7 cellular contexts compared by ENCODE assay signal in genomic region chr1:154556422-154556821, GRCh38. TPM values are rescaled to one million over a fixed set of nuclear protein-coding genes. Genes with fewer than 3 reads are reported as not detected.
DNase-seq lines count a peak whose midpoint lies in the region; TF ChIP-seq lines count a peak whose summit lies in the region.
"Had no signal": no experiment of that assay in that cellular context is flagged by ENCODE, and none has a peak within 500 bp of the region (broad histone marks: within the 10 kb centered on the region; RNA-seq: fewer than 3 reads in every experiment).

No MANE protein-coding gene starts in this region.

- WGBS in endodermal cell (ENCODE audit: insufficient coverage in 1 of 2, insufficient read length in 1 of 2), 2 experiments = 21 to 48% methylated on average over 2 to 4 of the region's 4 CpGs

- H3K4me3 ChIP-seq in NB4 (ENCODE audit: low read depth, low read length) (peak overlapping the region; percentile 98), endodermal cell (ENCODE audit: low read length) (peak overlapping the region; percentile 91), skin epidermis (peak overlapping the region in 4 of 7 experiments; percentile 79 to 96 (median 86))

- H3K9me3 Mint-ChIP-seq in endodermal cell = no peaks in the 10 kb centered on the region

- TF ChIP-seq CTCF in NB4 (IDR thresholded peaks at IDR 0.05; ENCODE audit: low read depth, low read length) = no peak
- no peak for TF ChIP-seq CTCF in endodermal cell (conservative IDR thresholded peaks at IDR 0.05)

- peak overlapping the region; percentile 89 for H3K27ac Mint-ChIP-seq in endodermal cell

- H3K27ac ChIP-seq in endodermal cell (ENCODE audit: low read depth, low read length) = no peak overlapping the region
- peak overlapping the region in 13 of 21 experiments; percentile 1 to 95 (median 59) for H3K27ac ChIP-seq in skin epidermis

- DNase-seq in NB4 (ENCODE audit: low read depth) (no peak), endodermal cell (peak; percentile 70), NCI-H524 treated with DMSO at 0.1 percent for 48 hours (lab: John Stamatoyannopoulos, UW) (no peak), DMS153 (lab: John Stamatoyannopoulos, UW) (no peak), cerebellar nuclear complex (lab: John Stamatoyannopoulos, UW) (no peak)
- DNase-seq: MV-4-11 had no signal

- peak overlapping the region; percentile 50 for H3K9ac ChIP-seq in endodermal cell (ENCODE audit: extremely low read depth, low read length, poor library complexity, severe bottlenecking)

- H3K4me3 Mint-ChIP-seq in endodermal cell = peak overlapping the region; percentile 78

- no peaks in the 10 kb centered on the region for H3K27me3 Mint-ChIP-seq in endodermal cell (ENCODE audit: insufficient read depth)

- no peak for TF ChIP-seq POLR2A in NB4 (IDR thresholded peaks at IDR 0.05; ENCODE audit: extremely low read depth, insufficient read length)

- H3K4me1 ChIP-seq in endodermal cell (ENCODE audit: control insufficient read depth, insufficient read depth, low read length) = peaks cover 12% of the 10 kb centered on the region

- peaks cover 46% of the 10 kb centered on the region for H3K36me3 ChIP-seq in endodermal cell (ENCODE audit: control insufficient read depth, insufficient read depth, low read length)

- H3K9me3 ChIP-seq in endodermal cell (ENCODE audit: control insufficient read depth, low read length) = no peaks in the 10 kb centered on the region

- no peaks in the 10 kb centered on the region for H3K27me3 ChIP-seq in endodermal cell (ENCODE audit: control insufficient read depth, insufficient read depth, low read length, poor library complexity, severe bottlenecking)

- peaks cover 48% of the 10 kb centered on the region for H3K36me3 Mint-ChIP-seq in endodermal cell (ENCODE audit: low read depth)

- peaks cover 32% of the 10 kb centered on the region for H3K4me1 Mint-ChIP-seq in endodermal cell

RNA-seq across cellular contexts. Expression of gene UBE2Q1, which starts 2.0 kb away (rescaled TPM):
- 10 to 100 TPM; 83.0 to 94.7 TPM for total RNA-seq in endodermal cell
- polyA plus RNA-seq in endodermal cell (2013, experiment 1 of 2) = 80.8 TPM
- polyA plus RNA-seq in endodermal cell (2013, experiment 2 of 2) = 55.1 TPM

RNA-seq across cellular contexts. Expression of gene CHRNB2, which starts 11.2 kb away (rescaled TPM):
- total RNA-seq in endodermal cell = under 1 TPM; 0.18 to 0.55 TPM
- polyA plus RNA-seq in endodermal cell (2013, experiment 1 of 2) = 3.6 TPM
- 3.1 TPM for polyA plus RNA-seq in endodermal cell (2013, experiment 2 of 2)

RNA-seq across cellular contexts. Expression of gene ADAR, which starts 51.6 kb away (rescaled TPM):
- total RNA-seq in endodermal cell = 100 to 1,000 TPM; 148 to 166 TPM
- 90.5 TPM for polyA plus RNA-seq in endodermal cell (2013, experiment 1 of 2)
- polyA plus RNA-seq in endodermal cell (2013, experiment 2 of 2) = 91.7 TPM

RNA-seq across cellular contexts. Expression of gene SHE, which starts 54.2 kb away (rescaled TPM):
- total RNA-seq in endodermal cell = under 1 TPM; 0.24 to 0.35 TPM
- polyA plus RNA-seq in endodermal cell (2013, experiment 1 of 2) = 0.14 TPM
- 0.17 TPM for polyA plus RNA-seq in endodermal cell (2013, experiment 2 of 2)

RNA-seq across cellular contexts. Expression of gene TDRD10, which starts 54.4 kb away (rescaled TPM):
- not detected for total RNA-seq in endodermal cell
- polyA plus RNA-seq in endodermal cell (2013, experiment 1 of 2) = not detected
- polyA plus RNA-seq in endodermal cell (2013, experiment 2 of 2) = not detected
